In the genomic region with DNA sequence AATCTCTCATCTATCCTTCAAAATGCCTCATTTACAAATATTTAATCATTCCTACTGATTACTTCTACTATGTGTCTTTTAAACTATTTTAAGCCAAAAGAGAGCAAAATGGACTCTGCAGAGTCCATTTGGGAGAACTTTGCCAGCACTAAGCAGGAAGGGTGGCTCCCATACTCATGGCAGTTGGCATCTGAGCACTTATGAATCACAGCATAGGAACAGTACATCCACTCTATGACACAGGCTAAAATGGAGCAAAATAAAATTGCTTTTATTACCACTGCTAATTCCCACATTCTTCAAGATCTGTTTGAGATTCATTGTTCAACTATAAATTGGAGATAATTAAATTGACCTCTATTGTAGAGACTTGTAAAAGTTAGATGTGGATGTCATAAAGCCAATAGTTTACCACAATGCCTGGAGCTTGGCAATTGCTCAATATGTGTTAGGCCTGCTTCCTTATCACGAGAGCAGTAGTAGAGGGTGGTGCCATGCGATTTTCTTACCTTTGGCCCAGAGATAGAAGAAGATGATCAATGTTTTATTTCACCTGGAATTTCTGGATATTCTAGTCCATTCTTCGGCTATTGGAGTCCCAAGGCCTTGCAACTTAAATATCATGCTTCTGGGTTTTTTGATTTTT, we compare ENCODE assay signal across 24 cellular contexts. TPM values are rescaled to one million over a fixed set of nuclear protein-coding genes. Genes with fewer than 3 reads are reported as not detected.
DNase-seq lines count a peak whose midpoint lies in the region; ATAC-seq and TF ChIP-seq lines count a peak whose summit lies in the region.
"Had no signal": no experiment of that assay in that cellular context is flagged by ENCODE, and none has a peak within 500 bp of the region (broad histone marks: within the 10 kb centered on the region; RNA-seq: fewer than 3 reads in every experiment).

No MANE protein-coding gene starts in this region.

- no peak overlapping the region for H2AK5ac ChIP-seq in mesendoderm (ENCODE audit: low read length)

- H3K18ac ChIP-seq in mesendoderm (ENCODE audit: low read length), result no peak overlapping the region

- no peak overlapping the region for H2BK5ac ChIP-seq in mesendoderm (ENCODE audit: low read length)

- TF ChIP-seq CTCF in RWPE2 (IDR thresholded peaks at IDR 0.05; ENCODE audit: poor library complexity, severe bottlenecking), result no peak
- no peak for TF ChIP-seq CTCF in fibroblast of mammary gland (conservative IDR thresholded peaks at IDR 0.05; ENCODE audit: control insufficient read depth, insufficient read depth, low read depth, low read length)
- no peak for TF ChIP-seq CTCF in sigmoid colon (IDR thresholded peaks at IDR 0.05)

- H3K4me2 ChIP-seq in skeletal muscle satellite cell (ENCODE audit: low read length) (peak overlapping the region; percentile 38), mesendoderm (ENCODE audit: low read length) (no peak overlapping the region)

- peak overlapping the region; percentile 23 for H3K9ac ChIP-seq in skeletal muscle satellite cell (ENCODE audit: low read depth, low read length)
- H3K9ac ChIP-seq in mesendoderm (ENCODE audit: low read length), result no peak overlapping the region

- H3K4me3 ChIP-seq in RWPE2 (ENCODE audit: severe bottlenecking), result no peak overlapping the region
- H3K4me3 ChIP-seq in fibroblast of mammary gland (ENCODE audit: control insufficient read depth, low read depth, low read length), result no peak overlapping the region
- no peak overlapping the region for H3K4me3 ChIP-seq in skeletal muscle satellite cell (ENCODE audit: low read length)
- no peak overlapping the region for H3K4me3 ChIP-seq in sigmoid colon
- H3K4me3 ChIP-seq in mesendoderm (ENCODE audit: low read length), result no peak overlapping the region
- H3K4me3 ChIP-seq: ascending aorta, left lung, SK-N-MC, thyroid gland had no signal

- H3K27ac ChIP-seq in RWPE2 (ENCODE audit: poor library complexity, severe bottlenecking) (peak overlapping the region; percentile 46), sigmoid colon (no peak overlapping the region), mesendoderm (ENCODE audit: low read depth, low read length) (no peak overlapping the region)
- H3K27ac ChIP-seq: ascending aorta, left lung, SK-N-MC, thyroid gland had no signal

- ATAC-seq in RWPE2 (ENCODE audit: low read depth), result peak; percentile 90
- ATAC-seq: activated CD8-positive, alpha-beta T cell treated with anti-CD3 and anti-CD28 coated beads for 36 hours; left lung; stimulated activated memory B cell treated with anti-CD40 and anti-IgM and Interleukin-4, amounts not matched to agents 10 μg/mL and 1 μg/mL and 100 μg/mL, for 72 hours had no signal

- H4K5ac ChIP-seq in mesendoderm (ENCODE audit: low read length), result no peak overlapping the region

- no peak overlapping the region for H2BK120ac ChIP-seq in mesendoderm (ENCODE audit: low read depth, low read length)

- TF ChIP-seq EP300 in sigmoid colon (IDR thresholded peaks at IDR 0.05), result no peak

- H2BK15ac ChIP-seq in mesendoderm (replicated peaks; ENCODE audit: low read depth), result no peak overlapping the region

- no peak overlapping the region for H3K4ac ChIP-seq in mesendoderm (ENCODE audit: low read depth, low read length)

- H3K79me2 ChIP-seq in mesendoderm (ENCODE audit: control insufficient read depth, insufficient read depth, low read length), result no peaks in the 10 kb centered on the region

- no peak overlapping the region for H3K56ac ChIP-seq in mesendoderm (ENCODE audit: low read length)

- peak; percentile 48 for DNase-seq in HT-29 (ENCODE audit: low spot score)
- no peak for DNase-seq in RWPE2 (ENCODE audit: low spot score)
- peak; percentile 54 for DNase-seq in fibroblast of mammary gland (ENCODE audit: low read depth)
- DNase-seq in EL, result no peak
- DNase-seq in sigmoid colon, result no peak
- DNase-seq in mesendoderm, result no peak
- DNase-seq: activated B cell treated with CpG ODN at 0.5 μM for 24 hours; activated CD8-positive, alpha-beta T cell treated with anti-CD3 and anti-CD28 coated beads for 36 hours; activated naive CD4-positive, alpha-beta T cell treated with anti-CD3 and anti-CD28 coated beads, Interleukin-2, amount 50 U/mL, for 16 hours; activated T-cell treated with anti-CD3 and anti-CD28 coated beads, Interleukin-2, amount 50 U/mL, for 24 hours; BE2C; Caco-2; GOT3; left lung; MM.1S; NCI-H187; NCI-H345; nucleus accumbens; thyroid gland had no signal

- 11 to 64% methylated on average over 3 of the region's 3 CpGs for WGBS in sigmoid colon, 2 donors
- no CpG with 5 or more reads among the region's 3 CpGs for WGBS in mesendoderm (ENCODE audit: extremely low coverage, insufficient coverage, low lambda C conversion rate)

- no peaks in the 10 kb centered on the region for H3K79me1 ChIP-seq in mesendoderm (ENCODE audit: low read length)

- intact Hi-C loops in sigmoid colon (cut with DNase I), result no loop called here

- H3K27me3 ChIP-seq in RWPE2 (ENCODE audit: insufficient read depth, poor library complexity, severe bottlenecking) (no peaks in the 10 kb centered on the region), skeletal muscle satellite cell (ENCODE audit: control insufficient read depth, insufficient read depth, low read length) (no peaks in the 10 kb centered on the region), sigmoid colon (no peaks in the 10 kb centered on the region), mesendoderm (ENCODE audit: insufficient read depth, low read length, poor library complexity) (no peaks in the 10 kb centered on the region)
- H3K27me3 ChIP-seq: ascending aorta, left lung, thyroid gland had no signal

- H3K23ac ChIP-seq in mesendoderm (ENCODE audit: low read length), result no peak overlapping the region

- H3K36me3 ChIP-seq in RWPE2 (ENCODE audit: low read depth) (no peaks in the 10 kb centered on the region), skeletal muscle satellite cell (ENCODE audit: insufficient read depth, low read length) (no peaks in the 10 kb centered on the region), sigmoid colon (peaks cover 0 to 61% (median 4%) of the 10 kb centered on the region in 4 donors), mesendoderm (ENCODE audit: control insufficient read depth, insufficient read depth, low read length) (no peaks in the 10 kb centered on the region)
- H3K36me3 ChIP-seq: ascending aorta, BE2C, left lung, thyroid gland had no signal

- no peak for TF ChIP-seq POLR2A in sigmoid colon (IDR thresholded peaks at IDR 0.05)

- no peak overlapping the region for H4K8ac ChIP-seq in mesendoderm (ENCODE audit: low read depth, low read length)

- H3K4me1 ChIP-seq in RWPE2 (ENCODE audit: insufficient read depth, poor library complexity, severe bottlenecking), result peaks cover 22% of the 10 kb centered on the region
- H3K4me1 ChIP-seq in skeletal muscle satellite cell (ENCODE audit: control insufficient read depth, insufficient read depth, low read length), result peaks cover 12% of the 10 kb centered on the region
- peaks cover 0 to 25% (median 5%) of the 10 kb centered on the region in 4 donors for H3K4me1 ChIP-seq in sigmoid colon
- H3K4me1 ChIP-seq in mesendoderm (ENCODE audit: control insufficient read depth, low read depth, low read length), result no peaks in the 10 kb centered on the region
- H3K4me1 ChIP-seq: ascending aorta, BE2C, left lung, thyroid gland had no signal

- H3K9me3 ChIP-seq in RWPE2 (ENCODE audit: severe bottlenecking) (no peaks in the 10 kb centered on the region), skeletal muscle satellite cell (replicated peaks; ENCODE audit: low read length) (no peaks in the 10 kb centered on the region), sigmoid colon (no peaks in the 10 kb centered on the region)
- H3K9me3 ChIP-seq: ascending aorta, BE2C, Caco-2, left lung, thyroid gland had no signal

RNA-seq across cellular contexts. Expression of a gene that starts 19.1 kb away (rescaled TPM):
- total RNA-seq in HT-29 (2014; rRNA removed; shearing (Covaris generic)), result 18.6 and 33.7 TPM in 2 replicates
- total RNA-seq in skeletal muscle satellite cell (2012; rRNA removed), result 0.87 and 1.0 TPM in 2 replicates
- 100 to 1,000 TPM; 134 to 232 (median 165) TPM for total RNA-seq in sigmoid colon
- polyA plus RNA-seq in sigmoid colon, result 100 to 1,000 TPM in 2 of 3 donors, 10 to 100 TPM in 1; 71.9 to 659 (median 249) TPM
- polyA plus RNA-seq in mesendoderm (2013, experiment 1 of 2), result 11.1 TPM
- 10.6 TPM for polyA plus RNA-seq in mesendoderm (2013, experiment 2 of 2)
- total RNA-seq: activated B cell treated with CpG ODN at 0.5 μM for 24 hours, Daoy had no signal

Comparison
In these comparisons a context has a peak if more than half of its experiments do, and no peak if none do; other contexts are left out.
1. DNase-seq: peak in HT-29 (single experiment) and fibroblast of mammary gland (single experiment); none in RWPE2 (single experiment), EL (single experiment), sigmoid colon (single experiment) and mesendoderm (single experiment).